Comparison of ENCODE assay signal across 1 cellular context in genomic region chr5:2758632-2759031, GRCh38.
TF ChIP-seq lines count a peak whose summit lies in the region.

No MANE protein-coding gene starts in this region.

TF ChIP-seq in H1, 55 proteins besides CTCF, POLR2A, EP300 and RAD21:
- TF ChIP-seq CHD1 (IDR thresholded peaks at IDR 0.05; ENCODE audit: low read depth, low read length) (no peak), MAX (IDR thresholded peaks at IDR 0.05) (peak; percentile 6)
TF ChIP-seq in H1: peak in this region for 1.
